In the genomic region with DNA sequence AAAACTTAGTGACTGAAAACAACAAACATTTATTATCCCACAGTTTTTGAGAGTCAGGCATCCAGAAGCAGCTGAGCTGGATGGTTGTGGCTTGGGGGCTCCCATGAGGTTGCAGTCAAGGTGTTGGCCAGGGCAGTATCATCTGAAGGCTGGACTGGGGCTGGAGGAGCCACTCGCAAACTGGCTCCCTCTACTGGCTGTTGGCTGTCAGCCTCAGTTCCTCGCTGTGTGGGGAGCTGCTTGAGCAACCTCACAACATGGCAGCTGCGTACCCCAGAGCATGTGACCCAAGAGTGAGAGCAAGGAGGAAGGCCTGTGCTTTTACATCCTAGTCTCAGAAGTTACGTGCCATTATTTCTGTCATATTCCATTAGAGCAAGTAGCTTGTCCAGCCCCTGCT, we compare ENCODE assay signal across 1 cellular context.
TF ChIP-seq lines count a peak whose summit lies in the region.

No MANE protein-coding gene starts in this region.

TF ChIP-seq in SK-N-SH, 30 proteins besides CTCF, POLR2A, EP300 and RAD21 (continued from another document):
- no peak for TF ChIP-seq REST (IDR thresholded peaks at IDR 0.05; ENCODE audit: low read depth, low read length)
- no peak for TF ChIP-seq GATA2 (CRISPR knock-in tag; IDR thresholded peaks at IDR 0.05)
- TF ChIP-seq FOSL2 (IDR thresholded peaks at IDR 0.05; ENCODE audit: borderline replicate concordance, low read depth) = no peak
- no peak for TF ChIP-seq RCOR1 (IDR thresholded peaks at IDR 0.05; ENCODE audit: low read length)
- no peak for TF ChIP-seq TCF12 (IDR thresholded peaks at IDR 0.05)
- no peak for TF ChIP-seq ELF1 (IDR thresholded peaks at IDR 0.05)
- TF ChIP-seq, protein P1, sequence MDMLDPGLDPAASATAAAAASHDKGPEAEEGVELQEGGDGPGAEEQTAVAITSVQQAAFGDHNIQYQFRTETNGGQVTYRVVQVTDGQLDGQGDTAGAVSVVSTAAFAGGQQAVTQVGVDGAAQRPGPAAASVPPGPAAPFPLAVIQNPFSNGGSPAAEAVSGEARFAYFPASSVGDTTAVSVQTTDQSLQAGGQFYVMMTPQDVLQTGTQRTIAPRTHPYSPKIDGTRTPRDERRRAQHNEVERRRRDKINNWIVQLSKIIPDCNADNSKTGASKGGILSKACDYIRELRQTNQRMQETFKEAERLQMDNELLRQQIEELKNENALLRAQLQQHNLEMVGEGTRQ (IDR thresholded peaks at IDR 0.05; ENCODE audit: borderline replicate concordance, low read depth, low read length) = no peak
- TF ChIP-seq, protein P2, sequence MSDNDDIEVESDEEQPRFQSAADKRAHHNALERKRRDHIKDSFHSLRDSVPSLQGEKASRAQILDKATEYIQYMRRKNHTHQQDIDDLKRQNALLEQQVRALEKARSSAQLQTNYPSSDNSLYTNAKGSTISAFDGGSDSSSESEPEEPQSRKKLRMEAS (IDR thresholded peaks at IDR 0.05; ENCODE audit: low read depth) = no peak
